In the genomic region with DNA sequence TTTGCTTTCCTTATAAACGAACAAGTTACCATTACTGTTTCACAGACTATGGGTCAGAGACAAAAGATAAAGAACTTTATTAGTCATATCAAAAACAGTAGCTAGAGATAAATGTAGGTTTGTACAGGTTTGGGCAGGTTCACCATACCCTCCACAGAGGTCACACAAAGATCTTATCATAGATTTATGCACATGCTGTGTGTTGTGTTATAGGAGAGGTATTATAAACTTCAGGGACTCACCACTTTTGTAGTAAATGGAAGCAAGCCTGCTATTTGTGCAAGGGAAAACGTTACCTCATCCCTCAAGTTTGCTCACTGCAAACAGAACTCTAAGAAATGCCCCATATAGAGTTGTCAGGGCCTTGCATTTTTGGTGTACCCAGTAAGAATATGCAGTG, we compare ENCODE assay signal across 22 cellular contexts.
DNase-seq lines count a peak whose midpoint lies in the region; ATAC-seq, FAIRE-seq and TF ChIP-seq lines count a peak whose summit lies in the region.
"Had no signal": no experiment of that assay in that cellular context is flagged by ENCODE, and none has a peak within 500 bp of the region (broad histone marks: within the 10 kb centered on the region; RNA-seq: fewer than 3 reads in every experiment).

No MANE protein-coding gene starts in this region.

- peak; percentile 55 for ATAC-seq in mucosa of descending colon
- no peak for ATAC-seq in HG03108 (IDR thresholded peaks at IDR 0.05; ENCODE audit: unreplicated experiment)
- ATAC-seq: GM23338, HCT116 had no signal

- H3K9me3 ChIP-seq in HEK293 (ENCODE audit: control insufficient read depth, insufficient read depth, low read depth, low read length) = no peaks in the 10 kb centered on the region
- H3K9me3 ChIP-seq in mucosa of descending colon = no peaks in the 10 kb centered on the region
- no peaks in the 10 kb centered on the region for H3K9me3 ChIP-seq in tibial artery
- H3K9me3 ChIP-seq: BLaER1 had no signal

- no peaks in the 10 kb centered on the region for H3K36me3 ChIP-seq in HEK293 (ENCODE audit: control insufficient read depth in 2 of 2, insufficient read depth in 1 of 2, low read length in 2 of 2)
- H3K36me3 ChIP-seq in bronchial epithelial cell (ENCODE audit: control insufficient read depth, insufficient read depth, low read length) = no peaks in the 10 kb centered on the region
- no peaks in the 10 kb centered on the region for H3K36me3 ChIP-seq in mucosa of descending colon (ENCODE audit: low read depth)
- H3K36me3 ChIP-seq in tibial artery = no peaks in the 10 kb centered on the region
- H3K36me3 ChIP-seq: BLaER1 had no signal

- FAIRE-seq in bronchial epithelial cell (lab: Jason Lieb, UNC) = no peak
- FAIRE-seq: A204.1, GM12891, GM18507 had no signal

- H3K27me3 ChIP-seq in bronchial epithelial cell (ENCODE audit: control insufficient read depth, insufficient read depth, low read length) = no peaks in the 10 kb centered on the region
- H3K27me3 ChIP-seq in tibial artery = no peaks in the 10 kb centered on the region
- H3K27me3 ChIP-seq: BLaER1 had no signal

- DNase-seq in LoVo (ENCODE audit: low spot score) = peak; percentile 30
- DNase-seq in bronchial epithelial cell (ENCODE audit: low read depth) = peak; percentile 15
- DNase-seq in mucosa of descending colon = no peak
- DNase-seq in tibial artery = no peak
- no peak for DNase-seq in SHP77 (lab: John Stamatoyannopoulos, UW)
- DNase-seq: CD4-positive, CD25-positive, alpha-beta regulatory T cell; CD8-positive, alpha-beta memory T cell; DMS53; DMS79 treated with DMSO at 0.1 percent for 48 hours; GF-D8; H9; HFFc6 had no signal

- TF ChIP-seq CTCF in HEK293 (tag by site-specific recombination; IDR thresholded peaks at IDR 0.05) (no peak), bronchial epithelial cell (IDR thresholded peaks at IDR 0.05; ENCODE audit: insufficient read depth, low read length, severe bottlenecking) (no peak), mucosa of descending colon (IDR thresholded peaks at IDR 0.05) (no peak), tibial artery (IDR thresholded peaks at IDR 0.05) (no peak)

- CTCF ChIA-PET in HEK293 (lab: Yijun Ruan, JAX) = no interaction called here

- H3K4me1 ChIP-seq in HEK293 (ENCODE audit: control insufficient read depth, insufficient read depth, low read length) (no peaks in the 10 kb centered on the region), mucosa of descending colon (ENCODE audit: low read depth) (no peaks in the 10 kb centered on the region), tibial artery (no peaks in the 10 kb centered on the region)
- H3K4me1 ChIP-seq: BLaER1 had no signal

- intact Hi-C loops in mucosa of descending colon (cut with DNase I, micrococcal nuclease) = no loop called here
- intact Hi-C loops in tibial artery (cut with DNase I; ENCODE audit: low total_unique reads) = no loop called here

- POLR2A ChIA-PET in HEK293 (lab: Yijun Ruan, JAX) = no interaction called here

- no peak overlapping the region for H3K27ac ChIP-seq in HEK293 (ENCODE audit: extremely low read depth, low read depth, low read length)
- no peak overlapping the region for H3K27ac ChIP-seq in tibial artery
- H3K27ac ChIP-seq: 22Rv1, BLaER1, C4-2B had no signal

- H3K4me3 ChIP-seq in HEK293 (ENCODE audit: low read depth, low read length) = no peak overlapping the region
- H3K4me3 ChIP-seq in bronchial epithelial cell (ENCODE audit: low read depth, low read length) = no peak overlapping the region
- no peak overlapping the region for H3K4me3 ChIP-seq in mucosa of descending colon
- no peak overlapping the region for H3K4me3 ChIP-seq in tibial artery
- H3K4me3 ChIP-seq: BLaER1, GM23338 had no signal

TF ChIP-seq in HEK293, 187 proteins besides CTCF, POLR2A, EP300 and RAD21:
- TF ChIP-seq, protein P1, sequence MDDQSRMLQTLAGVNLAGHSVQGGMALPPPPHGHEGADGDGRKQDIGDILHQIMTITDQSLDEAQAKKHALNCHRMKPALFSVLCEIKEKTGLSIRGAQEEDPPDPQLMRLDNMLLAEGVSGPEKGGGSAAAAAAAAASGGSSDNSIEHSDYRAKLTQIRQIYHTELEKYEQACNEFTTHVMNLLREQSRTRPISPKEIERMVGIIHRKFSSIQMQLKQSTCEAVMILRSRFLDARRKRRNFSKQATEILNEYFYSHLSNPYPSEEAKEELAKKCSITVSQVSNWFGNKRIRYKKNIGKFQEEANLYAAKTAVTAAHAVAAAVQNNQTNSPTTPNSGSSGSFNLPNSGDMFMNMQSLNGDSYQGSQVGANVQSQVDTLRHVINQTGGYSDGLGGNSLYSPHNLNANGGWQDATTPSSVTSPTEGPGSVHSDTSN (CRISPR knock-in tag; IDR thresholded peaks at IDR 0.05) = no peak
- TF ChIP-seq KLF9 (tag by site-specific recombination; IDR thresholded peaks at IDR 0.05; ENCODE audit: low read depth) (no peak), ZNF221 (tag by site-specific recombination; IDR thresholded peaks at IDR 0.05; ENCODE audit: borderline replicate concordance) (no peak), ZNF664 (tag by site-specific recombination; IDR thresholded peaks at IDR 0.05) (no peak), TRIM28 (IDR thresholded peaks at IDR 0.05; ENCODE audit: borderline replicate concordance, low read length) (peak; percentile 60; the same call in 1 of the 2 replicates), TCF7L2 (IDR thresholded peaks at IDR 0.05; ENCODE audit: borderline replicate concordance, low read depth, low read length) (peak; percentile 18; the same call in 1 of the 2 replicates)

Comparison
In these comparisons a context has a peak if more than half of its experiments do, and no peak if none do; other contexts are left out.
1. DNase-seq: peak in LoVo (single experiment) and bronchial epithelial cell (single experiment); none in mucosa of descending colon (0 of 3), tibial artery (0 of 2) and SHP77 (0 of 2).